ENCODE assay signal across 10 cellular contexts in the genomic region with DNA sequence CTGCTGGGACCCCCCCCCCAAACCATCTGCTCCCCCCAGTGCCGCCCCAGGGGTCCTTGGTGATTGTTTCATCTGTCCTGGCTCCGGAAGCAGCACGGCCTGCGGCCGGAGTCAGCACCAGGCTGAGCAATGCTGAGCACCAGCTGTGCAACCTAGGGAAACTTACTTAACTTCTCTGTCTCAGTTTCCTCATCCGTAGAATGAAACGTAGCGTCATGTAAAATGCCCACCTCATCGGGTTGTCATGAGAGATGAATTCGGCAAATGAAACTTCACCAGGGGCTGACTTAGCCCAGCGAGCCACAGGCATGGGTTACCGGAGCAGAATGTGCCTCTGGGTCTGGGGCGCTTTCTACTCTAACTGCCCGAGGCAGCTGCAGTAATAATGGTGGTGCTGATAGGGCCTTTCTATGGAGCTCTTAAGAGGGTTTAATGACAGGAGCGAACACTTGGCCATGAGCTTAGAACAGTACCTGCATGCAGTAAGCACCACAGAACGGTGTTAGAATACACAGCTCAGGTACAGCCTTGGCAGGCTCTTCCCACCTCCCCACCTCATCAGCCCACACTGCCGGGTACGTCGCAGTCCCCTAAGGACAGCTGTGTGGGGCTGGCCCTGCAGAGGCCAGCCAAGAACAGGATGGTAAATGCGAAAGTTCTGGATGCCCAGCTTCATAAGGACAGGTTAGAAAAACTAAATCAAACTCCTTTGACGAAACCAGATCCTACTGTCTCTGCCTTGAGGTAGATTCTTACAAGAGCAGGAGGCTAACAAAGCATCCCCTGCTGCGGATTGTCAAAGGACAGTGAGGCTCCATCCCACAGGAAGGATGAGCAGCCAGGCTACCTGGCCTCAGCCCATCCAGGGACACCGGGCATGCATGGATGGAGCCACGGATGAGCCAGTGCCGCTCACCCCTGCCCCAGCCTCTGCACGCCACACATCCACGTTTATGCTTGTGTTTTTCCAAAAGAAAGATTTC. TPM values are rescaled to one million over a fixed set of nuclear protein-coding genes. Genes with fewer than 3 reads are reported as not detected.
A peak's percentile ranks its signal among the peaks of the same experiment; 100 is the strongest.
DNase-seq lines count a peak whose midpoint lies in the region; FAIRE-seq and TF ChIP-seq lines count a peak whose summit lies in the region.
"Had no signal": no experiment of that assay in that cellular context is flagged by ENCODE, and none has a peak within 500 bp of the region (broad histone marks: within the 10 kb centered on the region; RNA-seq: fewer than 3 reads in every experiment).

No MANE protein-coding gene starts in this region.

- H2BK12ac ChIP-seq in H1 (ENCODE audit: low read depth, low read length) = peak overlapping the region; percentile 82; the same call in 1 of the 2 replicates

- no peak overlapping the region; a peak in 1 of 7 replicates for H3K9ac ChIP-seq in H1 (replicated peaks in 1 of 4; ENCODE audit: extremely low read depth in 1 of 4, low read depth in 3 of 4, low read length in 3 of 4)

- H3K4me1 ChIP-seq in H1 (replicated peaks in 1 of 4; ENCODE audit: control insufficient read depth in 3 of 4, insufficient read depth in 4 of 4, low read length in 3 of 4) (peaks cover 15 to 40% (median 23%) of the 10 kb centered on the region in 4 experiments), mesodermal cell (ENCODE audit: control insufficient read depth, insufficient read depth, low read length, poor library complexity, severe bottlenecking) (peaks cover 17% of the 10 kb centered on the region), tibial artery (peaks cover 0 to 51% (median 17%) of the 10 kb centered on the region in 4 donors)
- H3K4me1 ChIP-seq: gastrocnemius medialis had no signal

- TF ChIP-seq RAD21 in H1 (IDR thresholded peaks at IDR 0.05 in 1 of 2, conservative IDR thresholded peaks at IDR 0.05 in 1 of 2; ENCODE audit: low read depth in 2 of 2, low read length in 2 of 2) = no peak

- no peak overlapping the region for H4K5ac ChIP-seq in H1 (ENCODE audit: insufficient read length, low read depth, low read length)

- no peak for TF ChIP-seq EP300 in H1 (IDR thresholded peaks at IDR 0.05; ENCODE audit: borderline replicate concordance in 1 of 2, low read depth in 2 of 2, low read length in 2 of 2)

- TF ChIP-seq CTCF in H1 (IDR thresholded peaks at IDR 0.05; ENCODE audit: control extremely low read depth in 1 of 3, insufficient read depth in 1 of 3, low read depth in 1 of 3, low read length in 3 of 3) (no peak), tibial artery (IDR thresholded peaks at IDR 0.05) (no peak)

- peak overlapping the region; percentile 15 to 61 (median 52); a peak in 7 of 8 replicates for H3K4me3 ChIP-seq in H1 (ENCODE audit: extremely low read depth in 1 of 4, insufficient read depth in 2 of 4, low read depth in 3 of 4, low read length in 4 of 4)
- H3K4me3 ChIP-seq in mesodermal cell (ENCODE audit: extremely low read depth, insufficient read depth, low read length, poor library complexity, severe bottlenecking) = peak overlapping the region; percentile 2
- peak overlapping the region; percentile 51 to 57 for H3K4me3 ChIP-seq in tibial artery

- no peak overlapping the region for H3K27ac ChIP-seq in H1 (ENCODE audit: low read depth, low read length)
- no peak overlapping the region for H3K27ac ChIP-seq in mesodermal cell (ENCODE audit: low read depth, low read length, severe bottlenecking)
- H3K27ac ChIP-seq in tibial artery = peak overlapping the region; percentile 70 to 71

- H3K4ac ChIP-seq in H1 (replicated peaks; ENCODE audit: insufficient read length, low read depth, low read length) = no peak overlapping the region

- 10% methylated on average over 27 of the region's 27 CpGs; no CpG with 5 or more reads in 1 of the 2 experiments for whole genome bisulfite sequencing in H1 (ENCODE audit: extremely low coverage in 1 of 2, insufficient coverage in 1 of 2, insufficient read length in 1 of 2, insufficient replicate concordance in 2 of 2, low coverage in 1 of 2, low lambda C conversion rate in 2 of 2, missing lambda C conversion rate in 1 of 2), 2 experiments
- 18 to 19% methylated on average over 17 of the region's 27 CpGs for WGBS in mesodermal cell (ENCODE audit: insufficient coverage in 2 of 2), 2 experiments

- H2BK20ac ChIP-seq in H1 (ENCODE audit: low read length) = peak overlapping the region; percentile 67; the same call in 1 of the 2 replicates

- H3K4me2 ChIP-seq in H1 (ENCODE audit: insufficient read depth in 1 of 2, low read depth in 2 of 2, low read length in 2 of 2) = peak overlapping the region; percentile 73 to 74

- H3K18ac ChIP-seq in H1 (ENCODE audit: extremely low read depth, low read length) = peak overlapping the region; percentile 75

- H3K23ac ChIP-seq in H1 (ENCODE audit: insufficient read length) = no peak overlapping the region

- H2BK120ac ChIP-seq in H1 (replicated peaks; ENCODE audit: low read depth, low read length) = peak overlapping the region; percentile 21

- H3K56ac ChIP-seq in H1 (replicated peaks; ENCODE audit: insufficient read length, low read depth, low read length) = no peak overlapping the region

- POLR2A ChIA-PET in H1 (lab: Charles Lee; ENCODE audit: partially characterized antibody) = interaction anchor here (0.9 to 2.0 kb wide), 7 partner anchors 9 to 471 kb away, joined by 3 to 14 read pairs (median 4); no protein-coding TSS in a partner anchor

- no peaks in the 10 kb centered on the region for H3K79me1 ChIP-seq in H1 (ENCODE audit: low read depth, low read length)

- peak overlapping the region; percentile 26; the same call in 1 of the 2 replicates for H2BK5ac ChIP-seq in H1 (ENCODE audit: low read depth, low read length)

- no peak overlapping the region for H2AFZ ChIP-seq in H1 (ENCODE audit: low read length)

- H3K9me3 ChIP-seq in H1 (ENCODE audit: insufficient read depth in 2 of 2, low read depth in 1 of 2, low read length in 1 of 2) = peaks cover 0 to 7% of the 10 kb centered on the region in 2 experiments; a peak in 2 of 4 replicates
- no peaks in the 10 kb centered on the region for H3K9me3 ChIP-seq in mesodermal cell (ENCODE audit: control insufficient read depth, low read length)
- no peaks in the 10 kb centered on the region for H3K9me3 ChIP-seq in tibial artery
- H3K9me3 ChIP-seq: gastrocnemius medialis had no signal

- CTCF ChIA-PET in H1 (lab: Charles Lee; ENCODE audit: partially characterized antibody) = interaction anchor here (1.0 to 2.2 kb wide), 4 partner anchors 12 to 233 kb away, joined by 3 to 6 read pairs (median 4); no protein-coding TSS in a partner anchor

- H4K8ac ChIP-seq in H1 (ENCODE audit: extremely low read depth, insufficient read depth, low read length) = no peak overlapping the region

- H3K14ac ChIP-seq in H1 (ENCODE audit: insufficient read length) = no peak overlapping the region

- peak overlapping the region; percentile 32 for H4K91ac ChIP-seq in H1 (replicated peaks; ENCODE audit: insufficient read length, low read length)

- DNase-seq in NCI-H1436 (lab: John Stamatoyannopoulos, UW) = peak; percentile 22
- peak in 1 of 2 experiments; percentile 56 for DNase-seq in H1 (ENCODE audit: low read depth in 1 of 2, low spot score in 2 of 2)
- peak; percentile 19 to 39 for DNase-seq in tibial artery
- DNase-seq in mucosa of gallbladder (ENCODE audit: low spot score) = no peak
- no peak for DNase-seq in cerebellar nuclear complex (lab: John Stamatoyannopoulos, UW)
- no peak for DNase-seq in activated T-cell treated with anti-CD3 and anti-CD28 coated beads, Interleukin-2, amount 50 U/mL, for 1 hour
- DNase-seq: activated naive CD4-positive, alpha-beta T cell treated with Interleukin-2 at 50 U/mL for 16 hours; gastrocnemius medialis; NCI-H510A had no signal

- no peaks in the 10 kb centered on the region for H3K79me2 ChIP-seq in H1 (ENCODE audit: control insufficient read depth in 1 of 2, insufficient read depth in 2 of 2, low read length in 2 of 2)

- peaks cover 0 to 19% (median 14%) of the 10 kb centered on the region in 4 experiments; a peak in 6 of 8 replicates for H3K36me3 ChIP-seq in H1 (ENCODE audit: control insufficient read depth in 2 of 4, insufficient read depth in 4 of 4, low read length in 3 of 4)
- H3K36me3 ChIP-seq in mesodermal cell (ENCODE audit: control insufficient read depth, insufficient read depth, low read length) = no peaks in the 10 kb centered on the region
- peaks cover 17 to 22% (median 19%) of the 10 kb centered on the region in 3 donors for H3K36me3 ChIP-seq in tibial artery
- H3K36me3 ChIP-seq: gastrocnemius medialis had no signal

- no peak overlapping the region for H2BK15ac ChIP-seq in H1 (ENCODE audit: low read length)

- H3K27me3 ChIP-seq in H1 (replicated peaks in 1 of 4; ENCODE audit: control insufficient read depth in 3 of 4, extremely low read depth in 1 of 4, insufficient read depth in 3 of 4, low read length in 3 of 4) (peaks cover 0 to 13% (median 9%) of the 10 kb centered on the region in 4 experiments; a peak in 5 of 7 replicates), tibial artery (no peaks in the 10 kb centered on the region)

- H2AK5ac ChIP-seq in H1 (ENCODE audit: low read depth, low read length) = no peak overlapping the region

- H3K23me2 ChIP-seq in H1 (ENCODE audit: low read depth, low read length) = peaks cover 16% of the 10 kb centered on the region

- FAIRE-seq in H1 (lab: Jason Lieb, UNC) = no peak

- TF ChIP-seq POLR2A in H1 (IDR thresholded peaks at IDR 0.05; ENCODE audit: control extremely low read depth in 1 of 2, low read depth in 2 of 2, low read length in 2 of 2) = no peak

- intact Hi-C loops in tibial artery (cut with DNase I; ENCODE audit: low total_unique reads) = no loop called here

- H4K20me1 ChIP-seq in H1 (replicated peaks in 1 of 2; ENCODE audit: control insufficient read depth in 1 of 2, insufficient read depth in 2 of 2, low read length in 2 of 2) = peaks cover 0 to 9% of the 10 kb centered on the region in 2 experiments

TF ChIP-seq in H1, 55 proteins besides CTCF, POLR2A, EP300 and RAD21 (continues in another document):
- TF ChIP-seq E2F6 (IDR thresholded peaks at IDR 0.05) (no peak), RFX5 (IDR thresholded peaks at IDR 0.05; ENCODE audit: borderline replicate concordance, low read depth, low read length) (no peak)

RNA-seq across cellular contexts. Expression of gene THBS2, which starts 1.5 kb away (rescaled TPM):
- total RNA-seq in H1 (2021; fragmentation: NEBNext Ultra II Directional; extraction: Animal tissue kit (Norgen Biotek cat#: 25700)) = 22.5 and 23.3 TPM in 2 replicates
- polyA plus RNA-seq in H1 (2011; rRNA removed) = 11.0 and 14.5 TPM in 2 replicates
- polyA plus RNA-seq in H1 (2011; cell fraction: cytosol; rRNA removed) = 13.2 TPM
- 33.1 TPM for polyA plus RNA-seq in H1 (2011; cell fraction: nucleus; rRNA removed)
- 9.6 to 12.8 TPM (median 11.3 TPM) in 4 replicates for polyA plus RNA-seq in H1 (2012, experiment 1 of 2)
- polyA plus RNA-seq in H1 (2012, experiment 2 of 2) = 3.1 TPM
- polyA plus RNA-seq in H1 (2013, experiment 1 of 2) = 21.3 TPM
- polyA plus RNA-seq in H1 (2013, experiment 2 of 2) = 17.4 TPM
- 23.9 and 27.8 TPM in 2 replicates for polyA minus RNA-seq in H1 (2011; rRNA and poly(A)+ RNA removed)
- polyA minus RNA-seq in H1 (2011; cell fraction: cytosol; rRNA and poly(A)+ RNA removed) = 17.0 TPM
- 19.3 TPM for polyA minus RNA-seq in H1 (2011; cell fraction: nucleus; rRNA and poly(A)+ RNA removed)
- 1.8 TPM for polyA plus RNA-seq in mesodermal cell (2013, experiment 1 of 2)
- 1.5 TPM for polyA plus RNA-seq in mesodermal cell (2013, experiment 2 of 2)
- 21.9 TPM for total RNA-seq in mucosa of gallbladder

Comparison
In these comparisons a context has a peak if more than half of its experiments do, and no peak if none do; other contexts are left out.
1. DNase-seq: peak in NCI-H1436 (single experiment) and tibial artery (2 of 2); none in mucosa of gallbladder (single experiment), cerebellar nuclear complex (0 of 2) and activated T-cell treated with anti-CD3 and anti-CD28 coated beads, Interleukin-2, amount 50 U/mL, for 1 hour (single experiment).
2. H3K27ac ChIP-seq: peak in tibial artery (2 of 2); none in H1 (single experiment) and mesodermal cell (single experiment).
3. H3K4me3 ChIP-seq: peak in every context shown above with its lines; median percentile 54 in tibial artery; 52 in H1; 2 in mesodermal cell.